ENCODE assay signal across 10 cellular contexts in genomic region chr4:134470544-134470943, GRCh38.
A peak's percentile ranks its signal among the peaks of the same experiment; 100 is the strongest.
DNase-seq lines count a peak whose midpoint lies in the region; ATAC-seq, FAIRE-seq and TF ChIP-seq lines count a peak whose summit lies in the region.
"Had no signal": no experiment of that assay in that cellular context is flagged by ENCODE, and none has a peak within 500 bp of the region (broad histone marks: within the 10 kb centered on the region; RNA-seq: fewer than 3 reads in every experiment).

No MANE protein-coding gene starts in this region.

- no peaks in the 10 kb centered on the region for H3K36me3 ChIP-seq in astrocyte (ENCODE audit: insufficient read depth, low read length)
- H3K36me3 ChIP-seq in liver (ENCODE audit: control insufficient read depth in 4 of 4, insufficient read depth in 3 of 4, low read depth in 1 of 4, low read length in 3 of 4), result no peaks in the 10 kb centered on the region

- in situ Hi-C loops in KBM-7 (cut with MboI; ENCODE audit: low pct_unique_long_range_greater_than_20kb, low sequenced_read_pairs), result no loop called here

- no peak overlapping the region for H3K4me3 Mint-ChIP-seq in astrocyte (ENCODE audit: unreplicated experiment)
- H3K4me3 Mint-ChIP-seq in T-helper 2 cell treated with Interferon-gamma antibody and Interleukin-4, amounts not matched to agents 5 μg/mL and 100 μg/mL, for 36 hours, result no peak overlapping the region
- H3K4me3 Mint-ChIP-seq: activated B cell treated with CpG ODN at 0.5 μM for 24 hours had no signal

- H3K27ac ChIP-seq in astrocyte (ENCODE audit: low read depth, low read length) (no peak overlapping the region), liver (ENCODE audit: low read depth in 1 of 2, low read length in 2 of 2) (no peak overlapping the region)

- H3K79me2 ChIP-seq in astrocyte (ENCODE audit: insufficient read depth, low read length), result no peaks in the 10 kb centered on the region

- H4K20me1 ChIP-seq in astrocyte (ENCODE audit: insufficient read depth, low read length), result no peaks in the 10 kb centered on the region

- H2AFZ ChIP-seq in astrocyte (ENCODE audit: low read depth, low read length), result peak overlapping the region; percentile 48

- H3K9ac ChIP-seq in astrocyte (ENCODE audit: low read length) (no peak overlapping the region), liver (ENCODE audit: low read depth in 1 of 2, low read length in 2 of 2) (no peak overlapping the region)

- no peak overlapping the region for H3K4me3 ChIP-seq in astrocyte (ENCODE audit: insufficient read depth, low read depth, low read length)
- no peak overlapping the region for H3K4me3 ChIP-seq in liver (ENCODE audit: low read depth in 1 of 3, low read length in 3 of 3)

- DNase-seq in EH (ENCODE audit: low read depth), result peak; percentile 42
- DNase-seq in KBM-7, result peak; percentile 2
- no peak for DNase-seq in astrocyte (ENCODE audit: low read depth)
- no peak for DNase-seq in T-helper 2 cell treated with Interferon-gamma antibody and Interleukin-4, amounts not matched to agents 5 μg/mL and 100 μg/mL, for 36 hours (ENCODE audit: low spot score)
- no peak for DNase-seq in effector CD8-positive, alpha-beta T cell (lab: John Stamatoyannopoulos, UW)
- DNase-seq: activated B cell treated with CpG ODN at 0.5 μM for 24 hours had no signal

- H3K36me3 Mint-ChIP-seq in astrocyte (ENCODE audit: low read depth, unreplicated experiment), result no peaks in the 10 kb centered on the region
- H3K36me3 Mint-ChIP-seq in T-helper 2 cell treated with Interferon-gamma antibody and Interleukin-4, amounts not matched to agents 5 μg/mL and 100 μg/mL, for 36 hours (ENCODE audit: low read depth), result no peaks in the 10 kb centered on the region

- H3K4me1 Mint-ChIP-seq in astrocyte (ENCODE audit: low read depth, unreplicated experiment), result peaks cover 3% of the 10 kb centered on the region
- no peaks in the 10 kb centered on the region for H3K4me1 Mint-ChIP-seq in T-helper 2 cell treated with Interferon-gamma antibody and Interleukin-4, amounts not matched to agents 5 μg/mL and 100 μg/mL, for 36 hours (ENCODE audit: low read depth)
- H3K4me1 Mint-ChIP-seq: activated B cell treated with CpG ODN at 0.5 μM for 24 hours had no signal

- no peaks in the 10 kb centered on the region for H3K9me3 Mint-ChIP-seq in astrocyte (ENCODE audit: unreplicated experiment)
- H3K9me3 Mint-ChIP-seq in T-helper 2 cell treated with Interferon-gamma antibody and Interleukin-4, amounts not matched to agents 5 μg/mL and 100 μg/mL, for 36 hours, result no peaks in the 10 kb centered on the region
- H3K9me3 Mint-ChIP-seq: activated B cell treated with CpG ODN at 0.5 μM for 24 hours had no signal

- TF ChIP-seq CTCF in astrocyte (IDR thresholded peaks at IDR 0.05; ENCODE audit: insufficient read depth, low read depth, low read length), result no peak
- peak; percentile 23 for TF ChIP-seq CTCF in liver (IDR thresholded peaks at IDR 0.05; ENCODE audit: low read depth, low read length, missing input control)

- H3K9me3 ChIP-seq in astrocyte (ENCODE audit: insufficient read depth, low read depth, low read length), result no peaks in the 10 kb centered on the region
- no peaks in the 10 kb centered on the region for H3K9me3 ChIP-seq in liver (ENCODE audit: control insufficient read depth in 4 of 4, low read length in 3 of 4)

- H3K4me1 ChIP-seq in astrocyte (ENCODE audit: insufficient read depth, low read length), result no peaks in the 10 kb centered on the region
- H3K4me1 ChIP-seq in liver (ENCODE audit: control insufficient read depth in 4 of 4, insufficient read depth in 4 of 4, low read length in 3 of 4), result no peaks in the 10 kb centered on the region

- H3K27me3 ChIP-seq in astrocyte (ENCODE audit: insufficient read depth, low read length) (no peaks in the 10 kb centered on the region), liver (ENCODE audit: control insufficient read depth in 4 of 4, insufficient read depth in 4 of 4, low read length in 3 of 4) (no peaks in the 10 kb centered on the region)

- no peak for FAIRE-seq in astrocyte (lab: Jason Lieb, UNC)
- FAIRE-seq: endometrium had no signal

- peak; percentile 45 to 69 for TF ChIP-seq RAD21 in liver (IDR thresholded peaks at IDR 0.05)

- H3K27me3 Mint-ChIP-seq in astrocyte (ENCODE audit: low read depth, unreplicated experiment), result no peaks in the 10 kb centered on the region
- H3K27me3 Mint-ChIP-seq in T-helper 2 cell treated with Interferon-gamma antibody and Interleukin-4, amounts not matched to agents 5 μg/mL and 100 μg/mL, for 36 hours (ENCODE audit: low read depth), result no peaks in the 10 kb centered on the region
- H3K27me3 Mint-ChIP-seq: activated B cell treated with CpG ODN at 0.5 μM for 24 hours had no signal

- 6% methylated on average over 2 of the region's 2 CpGs for WGBS in liver

- no peak overlapping the region for H3K4me2 ChIP-seq in astrocyte (ENCODE audit: low read length)

- ATAC-seq in GM19328 (IDR thresholded peaks at IDR 0.05; ENCODE audit: unreplicated experiment), result no peak
- no peak for ATAC-seq in GM21360 (IDR thresholded peaks at IDR 0.05; ENCODE audit: unreplicated experiment)

- H3K27ac Mint-ChIP-seq in astrocyte (ENCODE audit: unreplicated experiment), result no peak overlapping the region
- no peak overlapping the region for H3K27ac Mint-ChIP-seq in T-helper 2 cell treated with Interferon-gamma antibody and Interleukin-4, amounts not matched to agents 5 μg/mL and 100 μg/mL, for 36 hours
- H3K27ac Mint-ChIP-seq: activated B cell treated with CpG ODN at 0.5 μM for 24 hours had no signal

TF ChIP-seq in liver, 16 proteins besides CTCF, POLR2A, EP300 and RAD21:
- no peak for TF ChIP-seq YY1 (IDR thresholded peaks at IDR 0.05)
- TF ChIP-seq HNF4G (IDR thresholded peaks at IDR 0.05), result no peak
- no peak for TF ChIP-seq ATF3 (IDR thresholded peaks at IDR 0.05)
- no peak for TF ChIP-seq FOXA2 (IDR thresholded peaks at IDR 0.05)
- no peak for TF ChIP-seq HNF4A (conservative IDR thresholded peaks at IDR 0.05)
- no peak for TF ChIP-seq EGR1 (IDR thresholded peaks at IDR 0.05; ENCODE audit: low read depth in 2 of 2)
TF ChIP-seq in liver: peak in this region for 0.

Comparison
In these comparisons a context has a peak if more than half of its experiments do, and no peak if none do; other contexts are left out.
1. DNase-seq: peak in EH (single experiment) and KBM-7 (single experiment); none in astrocyte (single experiment), T-helper 2 cell treated with Interferon-gamma antibody and Interleukin-4, amounts not matched to agents 5 μg/mL and 100 μg/mL, for 36 hours (single experiment) and effector CD8-positive, alpha-beta T cell (single experiment).